Comparison of ENCODE assay signal across 1 cellular context in the genomic region with DNA sequence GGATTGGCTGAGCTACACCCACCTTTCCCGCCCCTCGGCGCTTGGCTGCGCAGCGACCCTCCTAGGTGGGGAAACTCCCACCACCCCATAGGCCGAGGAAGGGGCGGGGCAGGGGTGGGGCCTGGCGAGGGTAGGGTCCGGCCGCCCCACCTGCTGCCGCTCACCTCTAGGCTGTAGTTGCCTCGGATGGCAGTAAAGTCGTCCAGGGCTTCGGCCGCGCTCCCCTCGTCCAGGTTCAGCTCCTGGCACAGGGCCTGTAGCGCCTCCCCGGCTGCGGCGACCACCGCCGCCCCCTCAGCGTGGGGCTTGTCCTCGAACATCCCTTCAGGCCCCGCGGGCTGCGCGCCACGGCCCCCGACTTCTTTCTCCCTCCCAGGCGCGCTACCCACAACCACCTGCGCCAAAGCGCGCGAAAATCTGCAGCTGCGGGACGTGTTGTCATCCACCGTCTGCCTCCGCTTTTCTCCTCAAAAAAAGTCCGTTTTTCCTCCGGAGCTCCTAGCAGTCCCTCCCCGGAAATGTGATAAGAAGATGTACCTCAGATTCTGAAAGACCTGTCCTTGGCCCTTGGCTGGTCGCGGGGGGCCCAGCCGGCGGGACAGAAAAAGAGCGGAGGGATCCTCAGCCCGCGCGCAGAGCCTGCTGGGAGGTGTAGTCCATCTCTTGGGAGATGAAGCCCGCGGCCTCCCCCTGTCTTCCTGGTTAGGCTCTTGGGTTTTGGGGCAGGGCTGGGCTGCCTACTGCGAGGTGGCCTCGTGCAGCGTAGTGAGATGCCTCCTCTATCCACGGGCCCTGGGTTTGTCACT.
TF ChIP-seq lines count a peak whose summit lies in the region.

A gene with protein sequence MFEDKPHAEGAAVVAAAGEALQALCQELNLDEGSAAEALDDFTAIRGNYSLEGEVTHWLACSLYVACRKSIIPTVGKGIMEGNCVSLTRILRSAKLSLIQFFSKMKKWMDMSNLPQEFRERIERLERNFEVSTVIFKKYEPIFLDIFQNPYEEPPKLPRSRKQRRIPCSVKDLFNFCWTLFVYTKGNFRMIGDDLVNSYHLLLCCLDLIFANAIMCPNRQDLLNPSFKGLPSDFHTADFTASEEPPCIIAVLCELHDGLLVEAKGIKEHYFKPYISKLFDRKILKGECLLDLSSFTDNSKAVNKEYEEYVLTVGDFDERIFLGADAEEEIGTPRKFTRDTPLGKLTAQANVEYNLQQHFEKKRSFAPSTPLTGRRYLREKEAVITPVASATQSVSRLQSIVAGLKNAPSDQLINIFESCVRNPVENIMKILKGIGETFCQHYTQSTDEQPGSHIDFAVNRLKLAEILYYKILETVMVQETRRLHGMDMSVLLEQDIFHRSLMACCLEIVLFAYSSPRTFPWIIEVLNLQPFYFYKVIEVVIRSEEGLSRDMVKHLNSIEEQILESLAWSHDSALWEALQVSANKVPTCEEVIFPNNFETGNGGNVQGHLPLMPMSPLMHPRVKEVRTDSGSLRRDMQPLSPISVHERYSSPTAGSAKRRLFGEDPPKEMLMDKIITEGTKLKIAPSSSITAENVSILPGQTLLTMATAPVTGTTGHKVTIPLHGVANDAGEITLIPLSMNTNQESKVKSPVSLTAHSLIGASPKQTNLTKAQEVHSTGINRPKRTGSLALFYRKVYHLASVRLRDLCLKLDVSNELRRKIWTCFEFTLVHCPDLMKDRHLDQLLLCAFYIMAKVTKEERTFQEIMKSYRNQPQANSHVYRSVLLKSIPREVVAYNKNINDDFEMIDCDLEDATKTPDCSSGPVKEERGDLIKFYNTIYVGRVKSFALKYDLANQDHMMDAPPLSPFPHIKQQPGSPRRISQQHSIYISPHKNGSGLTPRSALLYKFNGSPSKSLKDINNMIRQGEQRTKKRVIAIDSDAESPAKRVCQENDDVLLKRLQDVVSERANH (minus strand): TSS at position 389 of the 806 bp plus-strand sequence. CDS start 69 bp downstream, at position 320.

TF ChIP-seq in GM23338, 12 proteins besides CTCF, POLR2A, EP300 and RAD21 (continued from another document):
- no peak for TF ChIP-seq NANOG (IDR thresholded peaks at IDR 0.05; ENCODE audit: borderline replicate concordance)
- TF ChIP-seq, protein P1, sequence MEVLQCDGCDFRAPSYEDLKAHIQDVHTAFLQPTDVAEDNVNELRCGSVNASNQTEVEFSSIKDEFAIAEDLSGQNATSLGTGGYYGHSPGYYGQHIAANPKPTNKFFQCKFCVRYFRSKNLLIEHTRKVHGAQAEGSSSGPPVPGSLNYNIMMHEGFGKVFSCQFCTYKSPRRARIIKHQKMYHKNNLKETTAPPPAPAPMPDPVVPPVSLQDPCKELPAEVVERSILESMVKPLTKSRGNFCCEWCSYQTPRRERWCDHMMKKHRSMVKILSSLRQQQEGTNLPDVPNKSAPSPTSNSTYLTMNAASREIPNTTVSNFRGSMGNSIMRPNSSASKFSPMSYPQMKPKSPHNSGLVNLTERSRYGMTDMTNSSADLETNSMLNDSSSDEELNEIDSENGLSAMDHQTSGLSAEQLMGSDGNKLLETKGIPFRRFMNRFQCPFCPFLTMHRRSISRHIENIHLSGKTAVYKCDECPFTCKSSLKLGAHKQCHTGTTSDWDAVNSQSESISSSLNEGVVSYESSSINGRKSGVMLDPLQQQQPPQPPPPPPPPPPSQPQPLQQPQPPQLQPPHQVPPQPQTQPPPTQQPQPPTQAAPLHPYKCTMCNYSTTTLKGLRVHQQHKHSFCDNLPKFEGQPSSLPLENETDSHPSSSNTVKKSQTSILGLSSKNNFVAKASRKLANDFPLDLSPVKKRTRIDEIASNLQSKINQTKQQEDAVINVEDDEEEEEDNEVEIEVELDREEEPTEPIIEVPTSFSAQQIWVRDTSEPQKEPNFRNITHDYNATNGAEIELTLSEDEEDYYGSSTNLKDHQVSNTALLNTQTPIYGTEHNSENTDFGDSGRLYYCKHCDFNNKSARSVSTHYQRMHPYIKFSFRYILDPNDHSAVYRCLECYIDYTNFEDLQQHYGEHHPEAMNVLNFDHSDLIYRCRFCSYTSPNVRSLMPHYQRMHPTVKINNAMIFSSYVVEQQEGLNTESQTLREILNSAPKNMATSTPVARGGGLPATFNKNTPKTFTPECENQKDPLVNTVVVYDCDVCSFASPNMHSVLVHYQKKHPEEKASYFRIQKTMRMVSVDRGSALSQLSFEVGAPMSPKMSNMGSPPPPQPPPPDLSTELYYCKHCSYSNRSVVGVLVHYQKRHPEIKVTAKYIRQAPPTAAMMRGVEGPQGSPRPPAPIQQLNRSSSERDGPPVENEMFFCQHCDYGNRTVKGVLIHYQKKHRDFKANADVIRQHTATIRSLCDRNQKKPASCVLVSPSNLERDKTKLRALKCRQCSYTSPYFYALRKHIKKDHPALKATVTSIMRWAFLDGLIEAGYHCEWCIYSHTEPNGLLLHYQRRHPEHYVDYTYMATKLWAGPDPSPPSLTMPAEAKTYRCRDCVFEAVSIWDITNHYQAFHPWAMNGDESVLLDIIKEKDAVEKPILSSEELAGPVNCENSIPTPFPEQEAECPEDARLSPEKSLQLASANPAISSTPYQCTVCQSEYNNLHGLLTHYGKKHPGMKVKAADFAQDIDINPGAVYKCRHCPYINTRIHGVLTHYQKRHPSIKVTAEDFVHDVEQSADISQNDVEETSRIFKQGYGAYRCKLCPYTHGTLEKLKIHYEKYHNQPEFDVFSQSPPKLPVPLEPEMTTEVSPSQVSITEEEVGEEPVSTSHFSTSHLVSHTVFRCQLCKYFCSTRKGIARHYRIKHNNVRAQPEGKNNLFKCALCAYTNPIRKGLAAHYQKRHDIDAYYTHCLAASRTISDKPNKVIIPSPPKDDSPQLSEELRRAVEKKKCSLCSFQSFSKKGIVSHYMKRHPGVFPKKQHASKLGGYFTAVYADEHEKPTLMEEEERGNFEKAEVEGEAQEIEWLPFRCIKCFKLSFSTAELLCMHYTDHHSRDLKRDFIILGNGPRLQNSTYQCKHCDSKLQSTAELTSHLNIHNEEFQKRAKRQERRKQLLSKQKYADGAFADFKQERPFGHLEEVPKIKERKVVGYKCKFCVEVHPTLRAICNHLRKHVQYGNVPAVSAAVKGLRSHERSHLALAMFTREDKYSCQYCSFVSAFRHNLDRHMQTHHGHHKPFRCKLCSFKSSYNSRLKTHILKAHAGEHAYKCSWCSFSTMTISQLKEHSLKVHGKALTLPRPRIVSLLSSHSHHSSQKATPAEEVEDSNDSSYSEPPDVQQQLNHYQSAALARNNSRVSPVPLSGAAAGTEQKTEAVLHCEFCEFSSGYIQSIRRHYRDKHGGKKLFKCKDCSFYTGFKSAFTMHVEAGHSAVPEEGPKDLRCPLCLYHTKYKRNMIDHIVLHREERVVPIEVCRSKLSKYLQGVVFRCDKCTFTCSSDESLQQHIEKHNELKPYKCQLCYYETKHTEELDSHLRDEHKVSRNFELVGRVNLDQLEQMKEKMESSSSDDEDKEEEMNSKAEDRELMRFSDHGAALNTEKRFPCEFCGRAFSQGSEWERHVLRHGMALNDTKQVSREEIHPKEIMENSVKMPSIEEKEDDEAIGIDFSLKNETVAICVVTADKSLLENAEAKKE (CRISPR knock-in tag; IDR thresholded peaks at IDR 0.05), result no peak
- no peak for TF ChIP-seq JUNB (IDR thresholded peaks at IDR 0.05; ENCODE audit: unreplicated experiment)
- TF ChIP-seq, protein P2, sequence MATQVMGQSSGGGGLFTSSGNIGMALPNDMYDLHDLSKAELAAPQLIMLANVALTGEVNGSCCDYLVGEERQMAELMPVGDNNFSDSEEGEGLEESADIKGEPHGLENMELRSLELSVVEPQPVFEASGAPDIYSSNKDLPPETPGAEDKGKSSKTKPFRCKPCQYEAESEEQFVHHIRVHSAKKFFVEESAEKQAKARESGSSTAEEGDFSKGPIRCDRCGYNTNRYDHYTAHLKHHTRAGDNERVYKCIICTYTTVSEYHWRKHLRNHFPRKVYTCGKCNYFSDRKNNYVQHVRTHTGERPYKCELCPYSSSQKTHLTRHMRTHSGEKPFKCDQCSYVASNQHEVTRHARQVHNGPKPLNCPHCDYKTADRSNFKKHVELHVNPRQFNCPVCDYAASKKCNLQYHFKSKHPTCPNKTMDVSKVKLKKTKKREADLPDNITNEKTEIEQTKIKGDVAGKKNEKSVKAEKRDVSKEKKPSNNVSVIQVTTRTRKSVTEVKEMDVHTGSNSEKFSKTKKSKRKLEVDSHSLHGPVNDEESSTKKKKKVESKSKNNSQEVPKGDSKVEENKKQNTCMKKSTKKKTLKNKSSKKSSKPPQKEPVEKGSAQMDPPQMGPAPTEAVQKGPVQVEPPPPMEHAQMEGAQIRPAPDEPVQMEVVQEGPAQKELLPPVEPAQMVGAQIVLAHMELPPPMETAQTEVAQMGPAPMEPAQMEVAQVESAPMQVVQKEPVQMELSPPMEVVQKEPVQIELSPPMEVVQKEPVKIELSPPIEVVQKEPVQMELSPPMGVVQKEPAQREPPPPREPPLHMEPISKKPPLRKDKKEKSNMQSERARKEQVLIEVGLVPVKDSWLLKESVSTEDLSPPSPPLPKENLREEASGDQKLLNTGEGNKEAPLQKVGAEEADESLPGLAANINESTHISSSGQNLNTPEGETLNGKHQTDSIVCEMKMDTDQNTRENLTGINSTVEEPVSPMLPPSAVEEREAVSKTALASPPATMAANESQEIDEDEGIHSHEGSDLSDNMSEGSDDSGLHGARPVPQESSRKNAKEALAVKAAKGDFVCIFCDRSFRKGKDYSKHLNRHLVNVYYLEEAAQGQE (IDR thresholded peaks at IDR 0.05; ENCODE audit: unreplicated experiment), result no peak
- TF ChIP-seq, protein P3, sequence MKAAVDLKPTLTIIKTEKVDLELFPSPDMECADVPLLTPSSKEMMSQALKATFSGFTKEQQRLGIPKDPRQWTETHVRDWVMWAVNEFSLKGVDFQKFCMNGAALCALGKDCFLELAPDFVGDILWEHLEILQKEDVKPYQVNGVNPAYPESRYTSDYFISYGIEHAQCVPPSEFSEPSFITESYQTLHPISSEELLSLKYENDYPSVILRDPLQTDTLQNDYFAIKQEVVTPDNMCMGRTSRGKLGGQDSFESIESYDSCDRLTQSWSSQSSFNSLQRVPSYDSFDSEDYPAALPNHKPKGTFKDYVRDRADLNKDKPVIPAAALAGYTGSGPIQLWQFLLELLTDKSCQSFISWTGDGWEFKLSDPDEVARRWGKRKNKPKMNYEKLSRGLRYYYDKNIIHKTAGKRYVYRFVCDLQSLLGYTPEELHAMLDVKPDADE (IDR thresholded peaks at IDR 0.05), result peak; percentile 78
- TF ChIP-seq CREB1 (CRISPR knock-in tag; IDR thresholded peaks at IDR 0.05; ENCODE audit: low read depth), result peak; percentile 83
- TF ChIP-seq POLR2AphosphoS5 (IDR thresholded peaks at IDR 0.05; ENCODE audit: low read depth), result peak; percentile 88
- no peak for TF ChIP-seq STAT1 (IDR thresholded peaks at IDR 0.05; ENCODE audit: unreplicated experiment)
- TF ChIP-seq ZNF114 (CRISPR knock-in tag; IDR thresholded peaks at IDR 0.05), result peak; percentile 92
- no peak for TF ChIP-seq EZH2 (IDR thresholded peaks at IDR 0.05; ENCODE audit: low read depth, unreplicated experiment)
